In the genomic region with DNA sequence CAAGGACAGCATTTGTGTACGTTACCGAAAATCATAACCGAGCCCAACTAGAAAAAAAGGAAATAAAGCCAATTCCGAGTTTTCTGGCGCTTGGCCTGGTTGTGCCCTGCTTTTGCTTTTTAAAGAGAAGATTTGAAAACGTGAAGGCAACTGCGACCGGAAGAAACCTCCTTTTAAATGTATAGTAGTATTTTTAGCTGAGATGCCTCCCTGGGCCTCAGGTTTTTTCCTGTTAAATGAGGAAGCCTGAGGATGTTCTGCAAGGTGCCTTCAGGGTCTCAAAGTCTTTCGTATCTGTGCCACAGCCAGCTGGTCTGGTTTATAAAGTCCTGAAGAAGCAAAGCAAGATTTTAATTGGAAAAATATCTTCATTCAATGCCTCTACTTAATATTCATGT, we compare ENCODE assay signal across 8 cellular contexts. TPM values are rescaled to one million over a fixed set of nuclear protein-coding genes. Genes with fewer than 3 reads are reported as not detected.
DNase-seq lines count a peak whose midpoint lies in the region; ATAC-seq, FAIRE-seq and TF ChIP-seq lines count a peak whose summit lies in the region.

No MANE protein-coding gene starts in this region.

- FAIRE-seq in GM19239 (lab: Jason Lieb, UNC), result no peak

- H3K4ac ChIP-seq in IMR-90 (ENCODE audit: low read depth, low read length) (peak overlapping the region; percentile 65), mesendoderm (ENCODE audit: low read depth, low read length) (no peak overlapping the region)

- TF ChIP-seq RAD21 in IMR-90 (IDR thresholded peaks at IDR 0.05; ENCODE audit: low read length), result no peak

- H2BK5ac ChIP-seq in IMR-90 (ENCODE audit: low read depth, low read length, poor library complexity, severe bottlenecking), result no peak overlapping the region
- no peak overlapping the region for H2BK5ac ChIP-seq in mesendoderm (ENCODE audit: low read length)

- H3K14ac ChIP-seq in IMR-90 (replicated peaks; ENCODE audit: low read depth, low read length), result peak overlapping the region; percentile 68

- no TSS peak for BruUV-seq in Calu3 (replicated peaks; lab: Mats Ljungman, UMichigan)
- BruUV-seq in IMR-90 (replicated peaks; lab: Mats Ljungman, UMichigan), result no TSS peak

- no peaks in the 10 kb centered on the region for H3K27me3 Mint-ChIP-seq in Calu3 (ENCODE audit: unreplicated experiment)

- H3K4me2 ChIP-seq in IMR-90 (ENCODE audit: low read depth, low read length) (peak overlapping the region; percentile 81), mesendoderm (ENCODE audit: low read length) (peak overlapping the region; percentile 49)

- intact Hi-C loops in Calu3 (cut with micrococcal nuclease; ENCODE audit: unreplicated experiment) (no loop called here), IMR-90 (cut with micrococcal nuclease) (loop anchor here (1.0 to 5.0 kb wide), 3 partner anchors 8 to 311 kb away; no protein-coding TSS in a partner anchor), body of pancreas (cut with DNase I) (no loop called here)

- peak overlapping the region; percentile 29; the same call in 1 of the 2 replicates for H2BK20ac ChIP-seq in IMR-90 (ENCODE audit: low read depth, low read length)

- WGBS in IMR-90 (ENCODE audit: extremely low coverage in 2 of 2, insufficient read length in 1 of 2), 2 experiments, result 0% methylated on average over 2 of the region's 9 CpGs; no CpG with 5 or more reads in 1 of the 2 experiments
- WGBS in body of pancreas, 2 donors, result 1% methylated on average over 9 of the region's 9 CpGs
- no CpG with 5 or more reads among the region's 9 CpGs for WGBS in mesendoderm (ENCODE audit: extremely low coverage, insufficient coverage, low lambda C conversion rate)

- H3K79me1 ChIP-seq in IMR-90 (ENCODE audit: low read depth in 1 of 2, low read length in 2 of 2), result peaks cover 5 to 17% of the 10 kb centered on the region in 2 experiments; a peak in 3 of 4 replicates
- peaks cover 3% of the 10 kb centered on the region for H3K79me1 ChIP-seq in mesendoderm (ENCODE audit: low read length)

- H3K56ac ChIP-seq in IMR-90 (ENCODE audit: extremely low read depth, insufficient read depth, low read length) (peak overlapping the region; percentile 71), mesendoderm (ENCODE audit: low read length) (peak overlapping the region; percentile 74)

- H4K5ac ChIP-seq in IMR-90 (ENCODE audit: low read depth, low read length) (peak overlapping the region; percentile 38), mesendoderm (ENCODE audit: low read length) (no peak overlapping the region)

- POLR2A ChIA-PET in IMR-90 (lab: Charles Lee; ENCODE audit: unreplicated experiment), result interaction anchor here (0.6 to 0.9 kb wide), 2 partner anchors 14 to 34 kb away, joined by 3 read pairs; no protein-coding TSS in a partner anchor

- no peak overlapping the region for H2BK15ac ChIP-seq in IMR-90 (ENCODE audit: low read depth, low read length)
- H2BK15ac ChIP-seq in mesendoderm (replicated peaks; ENCODE audit: low read depth), result no peak overlapping the region

- H3K27ac ChIP-seq in IMR-90 (ENCODE audit: insufficient read depth, low read length), result peak overlapping the region; percentile 52
- H3K27ac ChIP-seq in body of pancreas, result peak overlapping the region in 3 of 4 donors; percentile 64 to 84 (median 79)
- H3K27ac ChIP-seq in mesendoderm (ENCODE audit: low read depth, low read length), result no peak overlapping the region

- H4K20me1 ChIP-seq in IMR-90 (ENCODE audit: insufficient read depth, low read length), result no peaks in the 10 kb centered on the region; the same call in 1 of the 2 replicates

- no peak for TF ChIP-seq POLR2A in IMR-90 (IDR thresholded peaks at IDR 0.05; ENCODE audit: low read depth, low read length)
- TF ChIP-seq POLR2A in body of pancreas (IDR thresholded peaks at IDR 0.05), result no peak

- H2BK120ac ChIP-seq in IMR-90 (ENCODE audit: low read depth, low read length) (peak overlapping the region; percentile 60; the same call in 1 of the 2 replicates), mesendoderm (ENCODE audit: low read depth, low read length) (no peak overlapping the region)

- H3K27me3 ChIP-seq in IMR-90 (ENCODE audit: control insufficient read depth, insufficient read depth, low read length) (peaks cover 4% of the 10 kb centered on the region; the same call in 1 of the 2 replicates), body of pancreas (no peaks in the 10 kb centered on the region), mesendoderm (ENCODE audit: insufficient read depth, low read length, poor library complexity) (no peaks in the 10 kb centered on the region)

- peak overlapping the region; percentile 89 for H3K27ac Mint-ChIP-seq in Calu3 (ENCODE audit: unreplicated experiment)

- CTCF ChIA-PET in Calu3 (lab: Charles Lee), result interaction anchor here (1.1 to 1.3 kb wide), 2 partner anchors 16 to 33 kb away, joined by 3 to 5 read pairs; no protein-coding TSS in a partner anchor
- CTCF ChIA-PET in IMR-90 (lab: Yijun Ruan, JAX), result interaction anchor here (0.7 kb wide), 1 partner anchor 357 kb away, joined by 3 read pairs; no protein-coding TSS in a partner anchor

- H3K9me3 Mint-ChIP-seq in Calu3 (ENCODE audit: low read depth, unreplicated experiment), result no peaks in the 10 kb centered on the region

- H3K9ac ChIP-seq in IMR-90 (ENCODE audit: low read depth, low read length), result peak overlapping the region; percentile 71
- H3K9ac ChIP-seq in mesendoderm (ENCODE audit: low read length), result peak overlapping the region; percentile 63

- peaks cover 2% of the 10 kb centered on the region; the same call in 1 of the 2 replicates for H3K4me1 ChIP-seq in IMR-90 (ENCODE audit: control insufficient read depth, insufficient read depth, low read length)
- no peaks in the 10 kb centered on the region for H3K4me1 ChIP-seq in body of pancreas
- no peaks in the 10 kb centered on the region for H3K4me1 ChIP-seq in mesendoderm (ENCODE audit: control insufficient read depth, low read depth, low read length)

- dilution Hi-C loops in IMR-90 (cut with HindIII; ENCODE audit: low sequenced_read_pairs, unreplicated experiment), result no loop called here

- DNase-seq in Calu3, result no peak
- no peak for DNase-seq in IMR-90
- peak in 1 of 4 donors; percentile 13 for DNase-seq in body of pancreas
- no peak for DNase-seq in mesendoderm
- DNase-seq in GM19239 (ENCODE audit: insufficient read length, low spot score), result no peak
- no peak for DNase-seq in stimulated activated CD4-positive, alpha-beta T cell treated with anti-CD3 and anti-CD28 coated beads, Interleukin-15, amount 100 ng/mL, for 24 hours
- no peak for DNase-seq in ACHN

- TF ChIP-seq CTCF in Calu3 (IDR thresholded peaks at IDR 0.05; ENCODE audit: unreplicated experiment) (no peak), IMR-90 (conservative IDR thresholded peaks at IDR 0.05; ENCODE audit: low read depth, low read length) (no peak), body of pancreas (IDR thresholded peaks at IDR 0.05) (no peak)

- H3K9me3 ChIP-seq in IMR-90 (ENCODE audit: control insufficient read depth, insufficient read depth, low read length), result no peaks in the 10 kb centered on the region
- H3K9me3 ChIP-seq in body of pancreas, result no peaks in the 10 kb centered on the region

- H2AK5ac ChIP-seq in IMR-90 (ENCODE audit: low read depth, low read length), result no peak overlapping the region
- no peak overlapping the region for H2AK5ac ChIP-seq in mesendoderm (ENCODE audit: low read length)

- peaks cover 8% of the 10 kb centered on the region for H3K79me2 ChIP-seq in mesendoderm (ENCODE audit: control insufficient read depth, insufficient read depth, low read length)

- peak overlapping the region; percentile 96 for H2AFZ ChIP-seq in IMR-90 (replicated peaks; ENCODE audit: low read length, poor library complexity)

- no peaks in the 10 kb centered on the region; the same call in 1 of the 2 replicates for H3K9me1 ChIP-seq in IMR-90 (ENCODE audit: insufficient read depth, low read length)

- H3K23ac ChIP-seq in IMR-90 (ENCODE audit: low read depth, low read length) (peak overlapping the region; percentile 20; the same call in 1 of the 2 replicates), mesendoderm (ENCODE audit: low read length) (no peak overlapping the region)

- ATAC-seq in GM21423 (IDR thresholded peaks at IDR 0.05; ENCODE audit: unreplicated experiment), result peak; percentile 19
- no peak for ATAC-seq in IMR-90 (ENCODE audit: low read depth)
- peak; percentile 3 for ATAC-seq in body of pancreas

- in situ Hi-C loops in IMR-90 (cut with MboI; ENCODE audit: low sequenced_read_pairs) (loop anchor here (25.0 kb wide), 2 partner anchors 566 to 691 kb away; no protein-coding TSS in a partner anchor), ACHN (cut with HindIII; ENCODE audit: low pct_ligation_motif_present, low pct_unique_long_range_greater_than_20kb, low sequenced_read_pairs) (no loop called here)

- 0 out of 2 replicates have a peak overlapping the region, but pooled peaks have one; percentile 31 for H4K91ac ChIP-seq in IMR-90 (ENCODE audit: insufficient read depth, low read depth, low read length)

- no peak overlapping the region for H2AK9ac ChIP-seq in IMR-90 (replicated peaks; ENCODE audit: low read depth, low read length, poor library complexity)

- H4K8ac ChIP-seq in IMR-90 (ENCODE audit: low read depth in 2 of 2, low read length in 2 of 2) (peak overlapping the region; percentile 84 to 86), mesendoderm (ENCODE audit: low read depth, low read length) (no peak overlapping the region)

- peak overlapping the region; percentile 84 for H3K4me3 ChIP-seq in IMR-90 (ENCODE audit: insufficient read depth, low read depth, low read length)
- peak overlapping the region; percentile 74 to 91 for H3K4me3 ChIP-seq in body of pancreas
- peak overlapping the region; percentile 22 for H3K4me3 ChIP-seq in mesendoderm (ENCODE audit: low read length)

- H3K4me3 Mint-ChIP-seq in Calu3 (ENCODE audit: low read depth, unreplicated experiment), result peak overlapping the region; percentile 96

- H3K36me3 Mint-ChIP-seq in Calu3 (ENCODE audit: insufficient read depth, unreplicated experiment), result peaks cover 25% of the 10 kb centered on the region

- H3K36me3 ChIP-seq in IMR-90 (ENCODE audit: control insufficient read depth, insufficient read depth, low read length) (no peaks in the 10 kb centered on the region), body of pancreas (replicated peaks in 1 of 2; ENCODE audit: insufficient read depth in 1 of 2, low read depth in 2 of 2) (no peaks in the 10 kb centered on the region), mesendoderm (ENCODE audit: control insufficient read depth, insufficient read depth, low read length) (no peaks in the 10 kb centered on the region)

- H3K18ac ChIP-seq in IMR-90 (ENCODE audit: low read depth, low read length) (peak overlapping the region; percentile 19), mesendoderm (ENCODE audit: low read length) (no peak overlapping the region)

- H3K4me1 Mint-ChIP-seq in Calu3 (ENCODE audit: low read depth, unreplicated experiment), result peaks cover 11% of the 10 kb centered on the region

RNA-seq across cellular contexts. Expression of a gene that starts 0.4 kb away (rescaled TPM):
- total RNA-seq in Calu3 (2022), result 38.6 and 39.3 TPM in 2 replicates
- 10.4 and 20.0 TPM in 2 replicates for total RNA-seq in IMR-90 (2012; rRNA removed)
- polyA plus RNA-seq in IMR-90 (2012; rRNA removed), result 10.1 and 12.3 TPM in 2 replicates
- 1.7 and 2.0 TPM in 2 replicates for polyA plus RNA-seq in IMR-90 (2012; cell fraction: cytosol; rRNA removed)
- 6.4 and 25.9 TPM in 2 replicates for polyA plus RNA-seq in IMR-90 (2012; cell fraction: nucleus; rRNA removed; ENCODE audit: low replicate concordance)
- 10 to 100 TPM; 22.3 to 34.3 TPM for total RNA-seq in body of pancreas
- 25.7 TPM for polyA plus RNA-seq in mesendoderm (2013, experiment 1 of 2)
- 24.3 TPM for polyA plus RNA-seq in mesendoderm (2013, experiment 2 of 2)

RNA-seq across cellular contexts. Expression of a gene that starts 27.5 kb away (rescaled TPM):
- total RNA-seq in Calu3 (2022) (not detected in 2 replicates), IMR-90 (2012; rRNA removed) (under 0.01 and 0.18 TPM in 2 replicates), body of pancreas (not detected)
- polyA plus RNA-seq in IMR-90 (2012; rRNA removed), result 0.09 and 0.26 TPM in 2 replicates
- 0.05 and 0.07 TPM in 2 replicates for polyA plus RNA-seq in IMR-90 (2012; cell fraction: cytosol; rRNA removed)
- 0.01 and 0.15 TPM in 2 replicates for polyA plus RNA-seq in IMR-90 (2012; cell fraction: nucleus; rRNA removed; ENCODE audit: low replicate concordance)
- polyA plus RNA-seq in mesendoderm (2013, experiment 1 of 2), result 0.01 TPM
- polyA plus RNA-seq in mesendoderm (2013, experiment 2 of 2), result 0.03 TPM

Comparison
In these comparisons a context has a peak if more than half of its experiments do, and no peak if none do; other contexts are left out.
1. H3K4me3 ChIP-seq: peak in every context shown above with its lines; median percentile 84 in IMR-90; 82 in body of pancreas; 22 in mesendoderm.